37 cellular contexts compared by ENCODE assay signal in the genomic region with DNA sequence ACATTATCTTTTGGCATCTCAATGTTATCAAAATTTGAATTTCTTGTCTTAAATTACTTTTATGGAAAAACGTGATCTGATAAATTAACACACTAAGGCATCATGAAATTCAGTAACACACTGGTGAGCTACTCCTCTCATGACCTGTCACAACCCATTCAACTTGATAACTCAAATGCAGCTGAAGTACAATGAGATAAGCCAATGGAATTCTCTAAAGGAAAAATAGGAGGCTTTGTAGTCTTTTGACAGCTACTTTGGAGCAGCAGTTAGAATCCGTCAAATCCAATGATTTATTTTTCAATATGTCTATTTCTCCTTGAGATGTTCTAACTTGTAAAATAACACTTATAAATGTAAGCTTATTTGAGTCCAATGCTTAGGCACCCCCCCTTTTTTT.
"Had no signal": no experiment of that assay in that cellular context is flagged by ENCODE, and none has a peak within 500 bp of the region (broad histone marks: within the 10 kb centered on the region; RNA-seq: fewer than 3 reads in every experiment).

No MANE protein-coding gene starts in this region.

- H3K9me3 ChIP-seq: ascending aorta, body of pancreas, breast epithelium had no signal

- H3K27ac Mint-ChIP-seq: activated naive CD4-positive, alpha-beta T cell treated with anti-CD3 and anti-CD28 coated beads for 36 hours; activated naive CD4-positive, alpha-beta T cell treated with anti-CD3 and anti-CD28 coated beads, Interleukin-2, amount 10 ng/mL, durations not matched to agents 7 days and 5 days; activated naive CD4-positive, alpha-beta T cell treated with anti-CD3 and anti-CD28 coated beads, Interleukin-2, amount 50 U/mL, for 24 hours; activated naive CD4-positive, alpha-beta T cell treated with anti-CD3 and anti-CD28 coated beads, Interleukin-2, amount 50 U/mL, for 72 hours; activated naive CD8-positive, alpha-beta T cell; activated naive CD8-positive, alpha-beta T cell treated with anti-CD3 and anti-CD28 coated beads for 36 hours; activated naive CD8-positive, alpha-beta T cell treated with anti-CD3 and anti-CD28 coated beads, Interleukin-2, amount 10 ng/mL, durations not matched to agents 7 days and 5 days; activated naive CD8-positive, alpha-beta T cell treated with anti-CD3 and anti-CD28 coated beads, Interleukin-2, amount 50 U/mL, for 24 hours; activated T-cell treated with anti-CD3 and anti-CD28 coated beads, Interleukin-2, amount 50 U/mL, for 24 hours; activated T-cell treated with anti-CD3 and anti-CD28 coated beads, Interleukin-2, amount 50 U/mL, for 72 hours; activated T-helper 1 cell treated with anti-CD3 and anti-CD28 coated beads, Interleukin-12 subunit alpha, Interleukin-12 subunit beta, Interleukin-2, Interleukin-4 antibody, amounts not matched to agents 30 ng/mL and 10 ng/mL and 1 ng/mL, durations not matched to agents 14 hours and 24 hours and 36 hours; activated T-helper 17 cell treated with anti-CD3 and anti-CD28 coated beads, Interleukin-2, amount 50 U/mL, for 72 hours; activated T-helper 2 cell treated with anti-CD3 and anti-CD28 coated beads, Interferon-gamma antibody, Interleukin-2, Interleukin-4, amounts not matched to agents 10 μg/mL and 5 μg/mL and 100 μg/mL, durations not matched to agents 14 hours and 24 hours and 36 hours; brain had no signal

- H3K27me3 Mint-ChIP-seq: activated naive CD4-positive, alpha-beta T cell treated with anti-CD3 and anti-CD28 coated beads, Interleukin-2, amount 10 ng/mL, durations not matched to agents 7 days and 5 days; activated naive CD4-positive, alpha-beta T cell treated with anti-CD3 and anti-CD28 coated beads, Interleukin-2, amount 50 U/mL, for 24 hours; activated naive CD8-positive, alpha-beta T cell; activated naive CD8-positive, alpha-beta T cell treated with anti-CD3 and anti-CD28 coated beads for 36 hours; activated naive CD8-positive, alpha-beta T cell treated with anti-CD3 and anti-CD28 coated beads, Interleukin-2, amount 10 ng/mL, durations not matched to agents 7 days and 5 days; activated naive CD8-positive, alpha-beta T cell treated with anti-CD3 and anti-CD28 coated beads, Interleukin-2, amount 50 U/mL, for 24 hours; activated T-cell treated with anti-CD3 and anti-CD28 coated beads, Interleukin-2, amount 50 U/mL, for 24 hours; activated T-helper 17 cell treated with anti-CD3 and anti-CD28 coated beads, Interleukin-2, amount 50 U/mL, for 72 hours; central memory CD8-positive, alpha-beta T cell had no signal

- ATAC-seq: activated naive CD4-positive, alpha-beta T cell treated with anti-CD3 and anti-CD28 coated beads, Interleukin-2, amount 50 U/mL, for 72 hours; activated naive CD8-positive, alpha-beta T cell treated with anti-CD3 and anti-CD28 coated beads, Interleukin-2, amount 50 U/mL, for 24 hours; activated T-cell treated with anti-CD3 and anti-CD28 coated beads, Interleukin-2, amount 50 U/mL, for 4 hours; activated T-cell treated with anti-CD3 and anti-CD28 coated beads, Interleukin-2, amount 50 U/mL, for 72 hours; activated T-helper 17 cell treated with anti-CD3 and anti-CD28 coated beads, Interleukin-2, amount 50 U/mL, for 72 hours; body of pancreas had no signal

- H3K36me3 ChIP-seq: adrenal gland, ascending aorta, brain microvascular endothelial cell, breast epithelium, cardiac muscle cell had no signal

- DNase-seq: activated effector memory CD4-positive, alpha-beta T cell treated with anti-CD3 and anti-CD28 coated beads, Interleukin-2, amount 50 U/mL, for 16 hours; activated effector memory CD4-positive, alpha-beta T cell treated with Interleukin-2 at 50 U/mL for 16 hours; activated gamma-delta T cell; activated gamma-delta T cell treated with Interleukin-2 at 50 U/mL for 16 hours; activated naive CD4-positive, alpha-beta T cell; activated naive CD4-positive, alpha-beta T cell treated with anti-CD3 and anti-CD28 coated beads for 36 hours; activated naive CD4-positive, alpha-beta T cell treated with anti-CD3 and anti-CD28 coated beads, Interleukin-2, amount 10 ng/mL, durations not matched to agents 7 days and 5 days; activated naive CD4-positive, alpha-beta T cell treated with anti-CD3 and anti-CD28 coated beads, Interleukin-2, amount 50 U/mL, for 16 hours; activated naive CD4-positive, alpha-beta T cell treated with Interleukin-2 at 50 U/mL for 16 hours; activated naive CD8-positive, alpha-beta T cell treated with anti-CD3 and anti-CD28 coated beads for 36 hours; activated naive CD8-positive, alpha-beta T cell treated with anti-CD3 and anti-CD28 coated beads, Interleukin-2, amount 10 ng/mL, durations not matched to agents 7 days and 5 days; activated naive CD8-positive, alpha-beta T cell treated with anti-CD3 and anti-CD28 coated beads, Interleukin-2, amount 50 U/mL, for 24 hours; activated T-cell treated with anti-CD3 and anti-CD28 coated beads, Interleukin-2, amount 50 U/mL, for 1 hour; activated T-cell treated with anti-CD3 and anti-CD28 coated beads, Interleukin-2, amount 50 U/mL, for 24 hours; activated T-cell treated with anti-CD3 and anti-CD28 coated beads, Interleukin-2, amount 50 U/mL, for 4 hours; activated T-cell treated with anti-CD3 and anti-CD28 coated beads, Interleukin-2, amount 50 U/mL, for 48 hours; activated T-cell treated with anti-CD3 and anti-CD28 coated beads, Interleukin-2, amount 50 U/mL, for 72 hours; adrenal gland; amniotic stem cell; amygdala; anterior cingulate cortex; body of pancreas; brain microvascular endothelial cell; caudate nucleus; central memory CD4-positive, alpha-beta T cell; cerebellar nuclear complex had no signal

- H3K4me1 Mint-ChIP-seq: activated naive CD4-positive, alpha-beta T cell treated with anti-CD3 and anti-CD28 coated beads, Interleukin-2, amount 10 ng/mL, durations not matched to agents 7 days and 5 days; activated naive CD4-positive, alpha-beta T cell treated with anti-CD3 and anti-CD28 coated beads, Interleukin-2, amount 50 U/mL, for 24 hours; activated naive CD8-positive, alpha-beta T cell treated with anti-CD3 and anti-CD28 coated beads for 36 hours; activated naive CD8-positive, alpha-beta T cell treated with anti-CD3 and anti-CD28 coated beads, Interleukin-2, amount 10 ng/mL, durations not matched to agents 7 days and 5 days; activated naive CD8-positive, alpha-beta T cell treated with anti-CD3 and anti-CD28 coated beads, Interleukin-2, amount 50 U/mL, for 24 hours; activated T-helper 17 cell treated with anti-CD3 and anti-CD28 coated beads, Interleukin-2, amount 50 U/mL, for 72 hours; brain; central memory CD8-positive, alpha-beta T cell had no signal

- H3K27me3 ChIP-seq: adrenal gland, ascending aorta, body of pancreas, brain microvascular endothelial cell, breast epithelium, cardiac muscle cell had no signal

- H3K4me3 Mint-ChIP-seq: activated naive CD4-positive, alpha-beta T cell treated with anti-CD3 and anti-CD28 coated beads for 36 hours; activated naive CD4-positive, alpha-beta T cell treated with anti-CD3 and anti-CD28 coated beads, Interleukin-2, amount 10 ng/mL, durations not matched to agents 7 days and 5 days; activated naive CD4-positive, alpha-beta T cell treated with anti-CD3 and anti-CD28 coated beads, Interleukin-2, amount 50 U/mL, for 24 hours; activated naive CD8-positive, alpha-beta T cell; activated naive CD8-positive, alpha-beta T cell treated with anti-CD3 and anti-CD28 coated beads for 36 hours; activated naive CD8-positive, alpha-beta T cell treated with anti-CD3 and anti-CD28 coated beads, Interleukin-2, amount 10 ng/mL, durations not matched to agents 7 days and 5 days; activated naive CD8-positive, alpha-beta T cell treated with anti-CD3 and anti-CD28 coated beads, Interleukin-2, amount 50 U/mL, for 24 hours; activated T-cell treated with anti-CD3 and anti-CD28 coated beads, Interleukin-2, amount 50 U/mL, for 24 hours; activated T-cell treated with anti-CD3 and anti-CD28 coated beads, Interleukin-2, amount 50 U/mL, for 4 hours; activated T-cell treated with anti-CD3 and anti-CD28 coated beads, Interleukin-2, amount 50 U/mL, for 72 hours; activated T-helper 1 cell treated with anti-CD3 and anti-CD28 coated beads, Interleukin-12 subunit alpha, Interleukin-12 subunit beta, Interleukin-2, Interleukin-4 antibody, amounts not matched to agents 30 ng/mL and 10 ng/mL and 1 ng/mL, durations not matched to agents 14 hours and 24 hours and 36 hours; activated T-helper 17 cell treated with anti-CD3 and anti-CD28 coated beads, Interleukin-2, amount 50 U/mL, for 72 hours; brain; central memory CD8-positive, alpha-beta T cell had no signal

- H3K4me3 ChIP-seq: adrenal gland, ascending aorta, body of pancreas, breast epithelium, cardiac muscle cell had no signal

- H3K36me3 Mint-ChIP-seq: activated naive CD4-positive, alpha-beta T cell treated with anti-CD3 and anti-CD28 coated beads, Interleukin-2, amount 10 ng/mL, durations not matched to agents 7 days and 5 days; activated naive CD4-positive, alpha-beta T cell treated with anti-CD3 and anti-CD28 coated beads, Interleukin-2, amount 50 U/mL, for 24 hours; activated naive CD4-positive, alpha-beta T cell treated with anti-CD3 and anti-CD28 coated beads, Interleukin-2, amount 50 U/mL, for 72 hours; activated naive CD8-positive, alpha-beta T cell; activated naive CD8-positive, alpha-beta T cell treated with anti-CD3 and anti-CD28 coated beads for 36 hours; activated naive CD8-positive, alpha-beta T cell treated with anti-CD3 and anti-CD28 coated beads, Interleukin-2, amount 10 ng/mL, durations not matched to agents 7 days and 5 days; brain had no signal

- H3K27ac ChIP-seq: adrenal gland, ascending aorta, body of pancreas, brain microvascular endothelial cell, breast epithelium, cardiac muscle cell had no signal
